ENCODE assay signal across 14 cellular contexts in genomic region chr7:38858281-38858884, GRCh38. TPM values are rescaled to one million over a fixed set of nuclear protein-coding genes. Genes with fewer than 3 reads are reported as not detected.
DNase-seq lines count a peak whose midpoint lies in the region; ATAC-seq, FAIRE-seq and TF ChIP-seq lines count a peak whose summit lies in the region.
"Had no signal": no experiment of that assay in that cellular context is flagged by ENCODE, and none has a peak within 500 bp of the region (broad histone marks: within the 10 kb centered on the region; RNA-seq: fewer than 3 reads in every experiment).

No MANE protein-coding gene starts in this region.

- no peaks in the 10 kb centered on the region for H3K4me1 ChIP-seq in astrocyte (ENCODE audit: insufficient read depth, low read length)

- H3K9ac ChIP-seq in astrocyte (ENCODE audit: low read length), result no peak overlapping the region

- no peaks in the 10 kb centered on the region for H4K20me1 ChIP-seq in astrocyte (ENCODE audit: insufficient read depth, low read length)

- no peak overlapping the region for H3K4me3 Mint-ChIP-seq in astrocyte (ENCODE audit: unreplicated experiment)
- H3K4me3 Mint-ChIP-seq: activated naive CD4-positive, alpha-beta T cell treated with anti-CD3 and anti-CD28 coated beads, Interleukin-2, amount 50 U/mL, for 24 hours; CD4-positive, CD25-positive, alpha-beta regulatory T cell had no signal

- H3K4me2 ChIP-seq in astrocyte (ENCODE audit: low read length), result no peak overlapping the region

- no peaks in the 10 kb centered on the region for H3K27me3 ChIP-seq in astrocyte (ENCODE audit: insufficient read depth, low read length)

- H3K9me3 ChIP-seq in astrocyte (ENCODE audit: insufficient read depth, low read depth, low read length), result no peaks in the 10 kb centered on the region

- FAIRE-seq in astrocyte (lab: Jason Lieb, UNC), result no peak
- FAIRE-seq: HepG2 had no signal

- no peaks in the 10 kb centered on the region for H3K36me3 ChIP-seq in astrocyte (ENCODE audit: insufficient read depth, low read length)

- H3K27me3 Mint-ChIP-seq in astrocyte (ENCODE audit: low read depth, unreplicated experiment), result no peaks in the 10 kb centered on the region
- H3K27me3 Mint-ChIP-seq: activated naive CD4-positive, alpha-beta T cell treated with anti-CD3 and anti-CD28 coated beads, Interleukin-2, amount 50 U/mL, for 24 hours; CD4-positive, CD25-positive, alpha-beta regulatory T cell had no signal

- H3K9me3 Mint-ChIP-seq in astrocyte (ENCODE audit: unreplicated experiment), result no peaks in the 10 kb centered on the region
- H3K9me3 Mint-ChIP-seq: activated naive CD4-positive, alpha-beta T cell treated with anti-CD3 and anti-CD28 coated beads, Interleukin-2, amount 50 U/mL, for 24 hours; CD4-positive, CD25-positive, alpha-beta regulatory T cell had no signal

- no peak for ATAC-seq in HG03039 (IDR thresholded peaks at IDR 0.05; ENCODE audit: unreplicated experiment)
- ATAC-seq: HepG2 had no signal

- DNase-seq in COLO668 (lab: John Stamatoyannopoulos, UW; ENCODE audit: unreplicated experiment), result peak; percentile 47
- peak; percentile 8 for DNase-seq in NCI-H1092 (lab: John Stamatoyannopoulos, UW)
- peak; percentile 39 for DNase-seq in astrocyte (ENCODE audit: low read depth)
- peak; percentile 54 for DNase-seq in kidney glomerular epithelial cell (lab: John Stamatoyannopoulos, UW)
- no peak for DNase-seq in activated CD4-positive, alpha-beta T cell treated with anti-CD3 and anti-CD28 coated beads, Interleukin-2, amount 50 U/mL, for 1 hour
- no peak for DNase-seq in T-helper 2 cell
- DNase-seq in cerebellum (ENCODE audit: low spot score), result no peak
- DNase-seq: activated CD4-positive, CD25-positive, alpha-beta regulatory T cell; CD4-positive, CD25-positive, alpha-beta regulatory T cell; head of caudate nucleus; OCI-M1 had no signal

- no peaks in the 10 kb centered on the region for H3K79me2 ChIP-seq in astrocyte (ENCODE audit: insufficient read depth, low read length)

- H3K27ac ChIP-seq in astrocyte (ENCODE audit: low read depth, low read length), result peak overlapping the region; percentile 54

- H3K4me1 Mint-ChIP-seq in astrocyte (ENCODE audit: low read depth, unreplicated experiment), result peaks cover 11% of the 10 kb centered on the region

- H3K4me3 ChIP-seq in astrocyte (ENCODE audit: insufficient read depth, low read depth, low read length), result no peak overlapping the region

- H3K36me3 Mint-ChIP-seq in astrocyte (ENCODE audit: low read depth, unreplicated experiment), result peaks cover 5% of the 10 kb centered on the region

- H2AFZ ChIP-seq in astrocyte (ENCODE audit: low read depth, low read length), result no peak overlapping the region

- H3K27ac Mint-ChIP-seq in astrocyte (ENCODE audit: unreplicated experiment), result peak overlapping the region; percentile 85
- H3K27ac Mint-ChIP-seq: activated naive CD4-positive, alpha-beta T cell treated with anti-CD3 and anti-CD28 coated beads, Interleukin-2, amount 50 U/mL, for 24 hours; CD4-positive, CD25-positive, alpha-beta regulatory T cell had no signal

- no peak for TF ChIP-seq CTCF in astrocyte (IDR thresholded peaks at IDR 0.05; ENCODE audit: insufficient read depth, low read depth, low read length)

RNA-seq across cellular contexts. Expression of gene VPS41, which starts 50.6 kb away (rescaled TPM):
- total RNA-seq in astrocyte (92.9 and 93.6 TPM in 2 replicates), cerebellum (103 TPM)

Comparison
In these comparisons a context has a peak if more than half of its experiments do, and no peak if none do; other contexts are left out.
1. DNase-seq: peak in COLO668 (single experiment), NCI-H1092 (single experiment), astrocyte (single experiment) and kidney glomerular epithelial cell (single experiment); none in activated CD4-positive, alpha-beta T cell treated with anti-CD3 and anti-CD28 coated beads, Interleukin-2, amount 50 U/mL, for 1 hour (single experiment), T-helper 2 cell (0 of 5) and cerebellum (single experiment).